1 cellular context compared by ENCODE assay signal in the genomic region with DNA sequence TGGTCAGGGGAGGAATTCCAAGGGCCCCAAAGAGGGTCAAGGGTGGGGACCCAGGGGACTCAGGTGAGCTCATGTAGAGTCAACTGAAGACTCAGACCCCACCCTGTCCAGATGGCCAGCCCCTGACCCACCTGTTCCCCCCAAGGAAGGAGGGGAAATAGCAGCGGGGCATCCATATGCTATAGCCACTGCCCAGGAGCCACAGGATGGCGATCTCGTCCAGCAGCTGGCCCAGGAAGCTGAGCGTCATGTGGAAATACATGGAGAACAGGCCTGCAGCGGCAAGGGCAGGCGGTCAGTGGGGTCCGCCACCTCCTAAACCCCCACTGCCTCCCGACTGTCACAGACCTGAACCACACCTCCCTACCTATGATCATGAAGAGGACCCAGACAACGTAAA.
TF ChIP-seq lines count a peak whose summit lies in the region.

No MANE protein-coding gene starts in this region.

TF ChIP-seq in SK-N-SH, 30 proteins besides CTCF, POLR2A, EP300 and RAD21:
- TF ChIP-seq SMC3 (IDR thresholded peaks at IDR 0.05; ENCODE audit: low read depth, low read length) (no peak), NFIC (IDR thresholded peaks at IDR 0.05; ENCODE audit: borderline replicate concordance) (no peak), EZH2phosphoT487 (IDR thresholded peaks at IDR 0.05; ENCODE audit: borderline replicate concordance, low read depth) (no peak), POLR2AphosphoS5 (IDR thresholded peaks at IDR 0.05; ENCODE audit: low read depth, low read length) (no peak), RCOR1 (IDR thresholded peaks at IDR 0.05; ENCODE audit: low read length) (no peak), SIN3A (IDR thresholded peaks at IDR 0.05; ENCODE audit: borderline replicate concordance, low read depth, low read length) (no peak), FOSL2 (IDR thresholded peaks at IDR 0.05; ENCODE audit: borderline replicate concordance, low read depth) (no peak), ELF1 (IDR thresholded peaks at IDR 0.05) (no peak), RXRA (IDR thresholded peaks at IDR 0.05; ENCODE audit: borderline replicate concordance, low read depth) (no peak), MEF2A (IDR thresholded peaks at IDR 0.05; ENCODE audit: borderline replicate concordance, low read depth) (no peak), NRF1 (IDR thresholded peaks at IDR 0.05; ENCODE audit: low read depth, low read length) (no peak)
- TF ChIP-seq, protein P1, sequence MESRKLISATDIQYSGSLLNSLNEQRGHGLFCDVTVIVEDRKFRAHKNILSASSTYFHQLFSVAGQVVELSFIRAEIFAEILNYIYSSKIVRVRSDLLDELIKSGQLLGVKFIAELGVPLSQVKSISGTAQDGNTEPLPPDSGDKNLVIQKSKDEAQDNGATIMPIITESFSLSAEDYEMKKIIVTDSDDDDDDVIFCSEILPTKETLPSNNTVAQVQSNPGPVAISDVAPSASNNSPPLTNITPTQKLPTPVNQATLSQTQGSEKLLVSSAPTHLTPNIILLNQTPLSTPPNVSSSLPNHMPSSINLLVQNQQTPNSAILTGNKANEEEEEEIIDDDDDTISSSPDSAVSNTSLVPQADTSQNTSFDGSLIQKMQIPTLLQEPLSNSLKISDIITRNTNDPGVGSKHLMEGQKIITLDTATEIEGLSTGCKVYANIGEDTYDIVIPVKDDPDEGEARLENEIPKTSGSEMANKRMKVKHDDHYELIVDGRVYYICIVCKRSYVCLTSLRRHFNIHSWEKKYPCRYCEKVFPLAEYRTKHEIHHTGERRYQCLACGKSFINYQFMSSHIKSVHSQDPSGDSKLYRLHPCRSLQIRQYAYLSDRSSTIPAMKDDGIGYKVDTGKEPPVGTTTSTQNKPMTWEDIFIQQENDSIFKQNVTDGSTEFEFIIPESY (IDR thresholded peaks at IDR 0.05; ENCODE audit: borderline replicate concordance, low read depth): no peak
- TF ChIP-seq, protein P2, sequence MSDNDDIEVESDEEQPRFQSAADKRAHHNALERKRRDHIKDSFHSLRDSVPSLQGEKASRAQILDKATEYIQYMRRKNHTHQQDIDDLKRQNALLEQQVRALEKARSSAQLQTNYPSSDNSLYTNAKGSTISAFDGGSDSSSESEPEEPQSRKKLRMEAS (IDR thresholded peaks at IDR 0.05; ENCODE audit: low read depth): no peak
- TF ChIP-seq, protein P3, sequence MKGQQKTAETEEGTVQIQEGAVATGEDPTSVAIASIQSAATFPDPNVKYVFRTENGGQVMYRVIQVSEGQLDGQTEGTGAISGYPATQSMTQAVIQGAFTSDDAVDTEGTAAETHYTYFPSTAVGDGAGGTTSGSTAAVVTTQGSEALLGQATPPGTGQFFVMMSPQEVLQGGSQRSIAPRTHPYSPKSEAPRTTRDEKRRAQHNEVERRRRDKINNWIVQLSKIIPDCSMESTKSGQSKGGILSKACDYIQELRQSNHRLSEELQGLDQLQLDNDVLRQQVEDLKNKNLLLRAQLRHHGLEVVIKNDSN (IDR thresholded peaks at IDR 0.05; ENCODE audit: borderline replicate concordance, low read depth): no peak
- TF ChIP-seq, protein P4, sequence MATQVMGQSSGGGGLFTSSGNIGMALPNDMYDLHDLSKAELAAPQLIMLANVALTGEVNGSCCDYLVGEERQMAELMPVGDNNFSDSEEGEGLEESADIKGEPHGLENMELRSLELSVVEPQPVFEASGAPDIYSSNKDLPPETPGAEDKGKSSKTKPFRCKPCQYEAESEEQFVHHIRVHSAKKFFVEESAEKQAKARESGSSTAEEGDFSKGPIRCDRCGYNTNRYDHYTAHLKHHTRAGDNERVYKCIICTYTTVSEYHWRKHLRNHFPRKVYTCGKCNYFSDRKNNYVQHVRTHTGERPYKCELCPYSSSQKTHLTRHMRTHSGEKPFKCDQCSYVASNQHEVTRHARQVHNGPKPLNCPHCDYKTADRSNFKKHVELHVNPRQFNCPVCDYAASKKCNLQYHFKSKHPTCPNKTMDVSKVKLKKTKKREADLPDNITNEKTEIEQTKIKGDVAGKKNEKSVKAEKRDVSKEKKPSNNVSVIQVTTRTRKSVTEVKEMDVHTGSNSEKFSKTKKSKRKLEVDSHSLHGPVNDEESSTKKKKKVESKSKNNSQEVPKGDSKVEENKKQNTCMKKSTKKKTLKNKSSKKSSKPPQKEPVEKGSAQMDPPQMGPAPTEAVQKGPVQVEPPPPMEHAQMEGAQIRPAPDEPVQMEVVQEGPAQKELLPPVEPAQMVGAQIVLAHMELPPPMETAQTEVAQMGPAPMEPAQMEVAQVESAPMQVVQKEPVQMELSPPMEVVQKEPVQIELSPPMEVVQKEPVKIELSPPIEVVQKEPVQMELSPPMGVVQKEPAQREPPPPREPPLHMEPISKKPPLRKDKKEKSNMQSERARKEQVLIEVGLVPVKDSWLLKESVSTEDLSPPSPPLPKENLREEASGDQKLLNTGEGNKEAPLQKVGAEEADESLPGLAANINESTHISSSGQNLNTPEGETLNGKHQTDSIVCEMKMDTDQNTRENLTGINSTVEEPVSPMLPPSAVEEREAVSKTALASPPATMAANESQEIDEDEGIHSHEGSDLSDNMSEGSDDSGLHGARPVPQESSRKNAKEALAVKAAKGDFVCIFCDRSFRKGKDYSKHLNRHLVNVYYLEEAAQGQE (IDR thresholded peaks at IDR 0.05; ENCODE audit: low read depth, low read length): no peak
- TF ChIP-seq, protein P5, sequence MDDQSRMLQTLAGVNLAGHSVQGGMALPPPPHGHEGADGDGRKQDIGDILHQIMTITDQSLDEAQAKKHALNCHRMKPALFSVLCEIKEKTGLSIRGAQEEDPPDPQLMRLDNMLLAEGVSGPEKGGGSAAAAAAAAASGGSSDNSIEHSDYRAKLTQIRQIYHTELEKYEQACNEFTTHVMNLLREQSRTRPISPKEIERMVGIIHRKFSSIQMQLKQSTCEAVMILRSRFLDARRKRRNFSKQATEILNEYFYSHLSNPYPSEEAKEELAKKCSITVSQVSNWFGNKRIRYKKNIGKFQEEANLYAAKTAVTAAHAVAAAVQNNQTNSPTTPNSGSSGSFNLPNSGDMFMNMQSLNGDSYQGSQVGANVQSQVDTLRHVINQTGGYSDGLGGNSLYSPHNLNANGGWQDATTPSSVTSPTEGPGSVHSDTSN (IDR thresholded peaks at IDR 0.05): no peak
